2 cellular contexts compared by ENCODE assay signal in the genomic region with DNA sequence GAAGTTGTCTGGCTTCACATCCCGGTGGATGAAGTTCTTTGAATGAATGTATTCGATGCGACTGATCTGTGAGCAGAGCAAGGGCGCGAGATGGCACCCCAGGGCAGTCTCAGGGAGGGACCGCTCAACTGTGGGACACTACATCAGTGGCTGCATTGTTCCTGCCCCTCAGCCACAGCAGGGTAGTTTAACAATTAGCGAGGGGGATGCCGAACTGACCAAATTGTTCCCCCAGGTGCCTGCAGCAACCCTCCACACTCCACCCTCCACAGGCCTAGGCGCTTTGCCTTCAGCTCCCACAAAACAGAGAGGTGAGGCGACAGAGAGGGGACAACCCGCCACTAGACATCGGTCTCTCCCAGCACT.
TF ChIP-seq lines count a peak whose summit lies in the region.

No MANE protein-coding gene starts in this region.

TF ChIP-seq in HepG2, 621 proteins besides CTCF, POLR2A, EP300 and RAD21 (continues in another document):
- no peak for TF ChIP-seq ZNF629 (CRISPR knock-in tag; conservative IDR thresholded peaks at IDR 0.05)
- TF ChIP-seq MTA1 (CRISPR knock-in tag; IDR thresholded peaks at IDR 0.05; ENCODE audit: borderline replicate concordance) = no peak
- TF ChIP-seq IRX3 (CRISPR knock-in tag; IDR thresholded peaks at IDR 0.05; ENCODE audit: borderline replicate concordance, low read depth) = no peak
- TF ChIP-seq ZNF337 (CRISPR knock-in tag; IDR thresholded peaks at IDR 0.05; ENCODE audit: borderline replicate concordance, low read depth) = no peak
- TF ChIP-seq ZNF225 (CRISPR knock-in tag; IDR thresholded peaks at IDR 0.05) = 0 out of 2 replicates have a peak, but pooled peaks have one; percentile 11
- TF ChIP-seq ZC3H13 (CRISPR knock-in tag; IDR thresholded peaks at IDR 0.05) = peak; percentile 54; the same call in 1 of the 2 replicates
- no peak for TF ChIP-seq MZF1 (CRISPR knock-in tag; IDR thresholded peaks at IDR 0.05; ENCODE audit: borderline replicate concordance)
- TF ChIP-seq SP5 (CRISPR knock-in tag; IDR thresholded peaks at IDR 0.05; ENCODE audit: borderline replicate concordance, low read depth) = no peak
- TF ChIP-seq, protein P1, sequence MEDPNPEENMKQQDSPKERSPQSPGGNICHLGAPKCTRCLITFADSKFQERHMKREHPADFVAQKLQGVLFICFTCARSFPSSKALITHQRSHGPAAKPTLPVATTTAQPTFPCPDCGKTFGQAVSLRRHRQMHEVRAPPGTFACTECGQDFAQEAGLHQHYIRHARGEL (CRISPR knock-in tag; IDR thresholded peaks at IDR 0.05) = 0 out of 2 replicates have a peak, but pooled peaks have one; percentile 28
- TF ChIP-seq SMAD1 (CRISPR knock-in tag; IDR thresholded peaks at IDR 0.05; ENCODE audit: borderline replicate concordance, low read depth) = 0 out of 2 replicates have a peak, but pooled peaks have one; percentile 12
- no peak for TF ChIP-seq ZNF383 (CRISPR knock-in tag; IDR thresholded peaks at IDR 0.05; ENCODE audit: borderline replicate concordance)
- TF ChIP-seq, protein P2, sequence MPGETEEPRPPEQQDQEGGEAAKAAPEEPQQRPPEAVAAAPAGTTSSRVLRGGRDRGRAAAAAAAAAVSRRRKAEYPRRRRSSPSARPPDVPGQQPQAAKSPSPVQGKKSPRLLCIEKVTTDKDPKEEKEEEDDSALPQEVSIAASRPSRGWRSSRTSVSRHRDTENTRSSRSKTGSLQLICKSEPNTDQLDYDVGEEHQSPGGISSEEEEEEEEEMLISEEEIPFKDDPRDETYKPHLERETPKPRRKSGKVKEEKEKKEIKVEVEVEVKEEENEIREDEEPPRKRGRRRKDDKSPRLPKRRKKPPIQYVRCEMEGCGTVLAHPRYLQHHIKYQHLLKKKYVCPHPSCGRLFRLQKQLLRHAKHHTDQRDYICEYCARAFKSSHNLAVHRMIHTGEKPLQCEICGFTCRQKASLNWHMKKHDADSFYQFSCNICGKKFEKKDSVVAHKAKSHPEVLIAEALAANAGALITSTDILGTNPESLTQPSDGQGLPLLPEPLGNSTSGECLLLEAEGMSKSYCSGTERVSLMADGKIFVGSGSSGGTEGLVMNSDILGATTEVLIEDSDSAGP (CRISPR knock-in tag; IDR thresholded peaks at IDR 0.05; ENCODE audit: borderline replicate concordance) = peak; percentile 24; the same call in 1 of the 2 replicates
- TF ChIP-seq, protein P3, sequence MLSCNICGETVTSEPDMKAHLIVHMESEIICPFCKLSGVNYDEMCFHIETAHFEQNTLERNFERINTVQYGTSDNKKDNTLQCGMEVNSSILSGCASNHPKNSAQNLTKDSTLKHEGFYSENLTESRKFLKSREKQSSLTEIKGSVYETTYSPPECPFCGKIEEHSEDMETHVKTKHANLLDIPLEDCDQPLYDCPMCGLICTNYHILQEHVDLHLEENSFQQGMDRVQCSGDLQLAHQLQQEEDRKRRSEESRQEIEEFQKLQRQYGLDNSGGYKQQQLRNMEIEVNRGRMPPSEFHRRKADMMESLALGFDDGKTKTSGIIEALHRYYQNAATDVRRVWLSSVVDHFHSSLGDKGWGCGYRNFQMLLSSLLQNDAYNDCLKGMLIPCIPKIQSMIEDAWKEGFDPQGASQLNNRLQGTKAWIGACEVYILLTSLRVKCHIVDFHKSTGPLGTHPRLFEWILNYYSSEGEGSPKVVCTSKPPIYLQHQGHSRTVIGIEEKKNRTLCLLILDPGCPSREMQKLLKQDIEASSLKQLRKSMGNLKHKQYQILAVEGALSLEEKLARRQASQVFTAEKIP (CRISPR knock-in tag; IDR thresholded peaks at IDR 0.05; ENCODE audit: borderline replicate concordance) = no peak
- TF ChIP-seq, protein P4, sequence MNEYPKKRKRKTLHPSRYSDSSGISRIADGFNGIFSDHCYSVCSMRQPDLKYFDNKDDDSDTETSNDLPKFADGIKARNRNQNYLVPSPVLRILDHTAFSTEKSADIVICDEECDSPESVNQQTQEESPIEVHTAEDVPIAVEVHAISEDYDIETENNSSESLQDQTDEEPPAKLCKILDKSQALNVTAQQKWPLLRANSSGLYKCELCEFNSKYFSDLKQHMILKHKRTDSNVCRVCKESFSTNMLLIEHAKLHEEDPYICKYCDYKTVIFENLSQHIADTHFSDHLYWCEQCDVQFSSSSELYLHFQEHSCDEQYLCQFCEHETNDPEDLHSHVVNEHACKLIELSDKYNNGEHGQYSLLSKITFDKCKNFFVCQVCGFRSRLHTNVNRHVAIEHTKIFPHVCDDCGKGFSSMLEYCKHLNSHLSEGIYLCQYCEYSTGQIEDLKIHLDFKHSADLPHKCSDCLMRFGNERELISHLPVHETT (CRISPR knock-in tag; conservative IDR thresholded peaks at IDR 0.05) = no peak
- TF ChIP-seq ZNF382 (CRISPR knock-in tag; IDR thresholded peaks at IDR 0.05; ENCODE audit: borderline replicate concordance) = no peak
- no peak for TF ChIP-seq TCF7 (IDR thresholded peaks at IDR 0.05; ENCODE audit: low read depth)
- TF ChIP-seq, protein P5, sequence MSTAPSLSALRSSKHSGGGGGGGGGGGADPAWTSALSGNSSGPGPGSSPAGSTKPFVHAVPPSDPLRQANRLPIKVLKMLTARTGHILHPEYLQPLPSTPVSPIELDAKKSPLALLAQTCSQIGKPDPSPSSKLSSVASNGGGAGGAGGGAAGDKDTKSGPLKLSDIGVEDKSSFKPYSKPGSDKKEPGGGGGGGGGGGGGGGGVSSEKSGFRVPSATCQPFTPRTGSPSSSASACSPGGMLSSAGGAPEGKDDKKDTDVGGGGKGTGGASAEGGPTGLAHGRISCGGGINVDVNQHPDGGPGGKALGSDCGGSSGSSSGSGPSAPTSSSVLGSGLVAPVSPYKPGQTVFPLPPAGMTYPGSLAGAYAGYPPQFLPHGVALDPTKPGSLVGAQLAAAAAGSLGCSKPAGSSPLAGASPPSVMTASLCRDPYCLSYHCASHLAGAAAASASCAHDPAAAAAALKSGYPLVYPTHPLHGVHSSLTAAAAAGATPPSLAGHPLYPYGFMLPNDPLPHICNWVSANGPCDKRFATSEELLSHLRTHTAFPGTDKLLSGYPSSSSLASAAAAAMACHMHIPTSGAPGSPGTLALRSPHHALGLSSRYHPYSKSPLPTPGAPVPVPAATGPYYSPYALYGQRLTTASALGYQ (CRISPR knock-in tag; IDR thresholded peaks at IDR 0.05) = no peak
- TF ChIP-seq, protein P6, sequence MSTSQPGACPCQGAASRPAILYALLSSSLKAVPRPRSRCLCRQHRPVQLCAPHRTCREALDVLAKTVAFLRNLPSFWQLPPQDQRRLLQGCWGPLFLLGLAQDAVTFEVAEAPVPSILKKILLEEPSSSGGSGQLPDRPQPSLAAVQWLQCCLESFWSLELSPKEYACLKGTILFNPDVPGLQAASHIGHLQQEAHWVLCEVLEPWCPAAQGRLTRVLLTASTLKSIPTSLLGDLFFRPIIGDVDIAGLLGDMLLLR (CRISPR knock-in tag; IDR thresholded peaks at IDR 0.05) = no peak
- TF ChIP-seq NR2F6 (IDR thresholded peaks at IDR 0.05) = no peak
- TF ChIP-seq NR2F6 (CRISPR knock-in tag; IDR thresholded peaks at IDR 0.05) = no peak

TF ChIP-seq in GM12878, 131 proteins besides CTCF, POLR2A, EP300 and RAD21:
- TF ChIP-seq FOXM1 (IDR thresholded peaks at IDR 0.05; ENCODE audit: low read depth, low read length) (no peak), TCF3 (IDR thresholded peaks at IDR 0.05; ENCODE audit: borderline replicate concordance, insufficient read depth, low read depth, low read length) (no peak), SIX5 (IDR thresholded peaks at IDR 0.05; ENCODE audit: low read depth, low read length, severe bottlenecking) (no peak), BACH1 (IDR thresholded peaks at IDR 0.05; ENCODE audit: borderline replicate concordance) (no peak), POLR2AphosphoS5 (IDR thresholded peaks at IDR 0.05; ENCODE audit: low read length) (peak; percentile 8; the same call in 1 of the 2 replicates)
- TF ChIP-seq, protein P7, sequence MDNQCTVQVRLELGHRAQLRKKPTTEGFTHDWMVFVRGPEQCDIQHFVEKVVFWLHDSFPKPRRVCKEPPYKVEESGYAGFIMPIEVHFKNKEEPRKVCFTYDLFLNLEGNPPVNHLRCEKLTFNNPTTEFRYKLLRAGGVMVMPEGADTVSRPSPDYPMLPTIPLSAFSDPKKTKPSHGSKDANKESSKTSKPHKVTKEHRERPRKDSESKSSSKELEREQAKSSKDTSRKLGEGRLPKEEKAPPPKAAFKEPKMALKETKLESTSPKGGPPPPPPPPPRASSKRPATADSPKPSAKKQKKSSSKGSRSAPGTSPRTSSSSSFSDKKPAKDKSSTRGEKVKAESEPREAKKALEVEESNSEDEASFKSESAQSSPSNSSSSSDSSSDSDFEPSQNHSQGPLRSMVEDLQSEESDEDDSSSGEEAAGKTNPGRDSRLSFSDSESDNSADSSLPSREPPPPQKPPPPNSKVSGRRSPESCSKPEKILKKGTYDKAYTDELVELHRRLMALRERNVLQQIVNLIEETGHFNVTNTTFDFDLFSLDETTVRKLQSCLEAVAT (IDR thresholded peaks at IDR 0.05) = no peak
